ENCODE assay signal across 1 cellular context in genomic region chr16:17106243-17106791, GRCh38.
TF ChIP-seq lines count a peak whose summit lies in the region.

No MANE protein-coding gene starts in this region.

TF ChIP-seq in GM12878, 131 proteins besides CTCF, POLR2A, EP300 and RAD21 (continued from another document):
- TF ChIP-seq, protein P1, sequence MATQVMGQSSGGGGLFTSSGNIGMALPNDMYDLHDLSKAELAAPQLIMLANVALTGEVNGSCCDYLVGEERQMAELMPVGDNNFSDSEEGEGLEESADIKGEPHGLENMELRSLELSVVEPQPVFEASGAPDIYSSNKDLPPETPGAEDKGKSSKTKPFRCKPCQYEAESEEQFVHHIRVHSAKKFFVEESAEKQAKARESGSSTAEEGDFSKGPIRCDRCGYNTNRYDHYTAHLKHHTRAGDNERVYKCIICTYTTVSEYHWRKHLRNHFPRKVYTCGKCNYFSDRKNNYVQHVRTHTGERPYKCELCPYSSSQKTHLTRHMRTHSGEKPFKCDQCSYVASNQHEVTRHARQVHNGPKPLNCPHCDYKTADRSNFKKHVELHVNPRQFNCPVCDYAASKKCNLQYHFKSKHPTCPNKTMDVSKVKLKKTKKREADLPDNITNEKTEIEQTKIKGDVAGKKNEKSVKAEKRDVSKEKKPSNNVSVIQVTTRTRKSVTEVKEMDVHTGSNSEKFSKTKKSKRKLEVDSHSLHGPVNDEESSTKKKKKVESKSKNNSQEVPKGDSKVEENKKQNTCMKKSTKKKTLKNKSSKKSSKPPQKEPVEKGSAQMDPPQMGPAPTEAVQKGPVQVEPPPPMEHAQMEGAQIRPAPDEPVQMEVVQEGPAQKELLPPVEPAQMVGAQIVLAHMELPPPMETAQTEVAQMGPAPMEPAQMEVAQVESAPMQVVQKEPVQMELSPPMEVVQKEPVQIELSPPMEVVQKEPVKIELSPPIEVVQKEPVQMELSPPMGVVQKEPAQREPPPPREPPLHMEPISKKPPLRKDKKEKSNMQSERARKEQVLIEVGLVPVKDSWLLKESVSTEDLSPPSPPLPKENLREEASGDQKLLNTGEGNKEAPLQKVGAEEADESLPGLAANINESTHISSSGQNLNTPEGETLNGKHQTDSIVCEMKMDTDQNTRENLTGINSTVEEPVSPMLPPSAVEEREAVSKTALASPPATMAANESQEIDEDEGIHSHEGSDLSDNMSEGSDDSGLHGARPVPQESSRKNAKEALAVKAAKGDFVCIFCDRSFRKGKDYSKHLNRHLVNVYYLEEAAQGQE (IDR thresholded peaks at IDR 0.05; ENCODE audit: low read depth, low read length): no peak
- TF ChIP-seq RELA (IDR thresholded peaks at IDR 0.05; ENCODE audit: borderline replicate concordance, partially characterized antibody) (no peak), ATF2 (IDR thresholded peaks at IDR 0.05; ENCODE audit: low read length) (no peak), NBN (IDR thresholded peaks at IDR 0.05) (no peak), EED (IDR thresholded peaks at IDR 0.05; ENCODE audit: low read depth) (peak; percentile 67), JUND (IDR thresholded peaks at IDR 0.05; ENCODE audit: low read depth, low read length) (no peak), STAT1 (conservative IDR thresholded peaks at IDR 0.05) (no peak), GATAD2B (conservative IDR thresholded peaks at IDR 0.05; ENCODE audit: low read depth) (0 out of 2 replicates have a peak, but pooled peaks have one; percentile 24), IKZF1 (conservative IDR thresholded peaks at IDR 0.05) (peak; percentile 72), SRF (IDR thresholded peaks at IDR 0.05; ENCODE audit: low read depth in 2 of 2, low read length in 2 of 2) (no peak), RUNX3 (IDR thresholded peaks at IDR 0.05; ENCODE audit: low read length) (peak; percentile 48; the same call in 1 of the 2 replicates)
- TF ChIP-seq, protein P2, sequence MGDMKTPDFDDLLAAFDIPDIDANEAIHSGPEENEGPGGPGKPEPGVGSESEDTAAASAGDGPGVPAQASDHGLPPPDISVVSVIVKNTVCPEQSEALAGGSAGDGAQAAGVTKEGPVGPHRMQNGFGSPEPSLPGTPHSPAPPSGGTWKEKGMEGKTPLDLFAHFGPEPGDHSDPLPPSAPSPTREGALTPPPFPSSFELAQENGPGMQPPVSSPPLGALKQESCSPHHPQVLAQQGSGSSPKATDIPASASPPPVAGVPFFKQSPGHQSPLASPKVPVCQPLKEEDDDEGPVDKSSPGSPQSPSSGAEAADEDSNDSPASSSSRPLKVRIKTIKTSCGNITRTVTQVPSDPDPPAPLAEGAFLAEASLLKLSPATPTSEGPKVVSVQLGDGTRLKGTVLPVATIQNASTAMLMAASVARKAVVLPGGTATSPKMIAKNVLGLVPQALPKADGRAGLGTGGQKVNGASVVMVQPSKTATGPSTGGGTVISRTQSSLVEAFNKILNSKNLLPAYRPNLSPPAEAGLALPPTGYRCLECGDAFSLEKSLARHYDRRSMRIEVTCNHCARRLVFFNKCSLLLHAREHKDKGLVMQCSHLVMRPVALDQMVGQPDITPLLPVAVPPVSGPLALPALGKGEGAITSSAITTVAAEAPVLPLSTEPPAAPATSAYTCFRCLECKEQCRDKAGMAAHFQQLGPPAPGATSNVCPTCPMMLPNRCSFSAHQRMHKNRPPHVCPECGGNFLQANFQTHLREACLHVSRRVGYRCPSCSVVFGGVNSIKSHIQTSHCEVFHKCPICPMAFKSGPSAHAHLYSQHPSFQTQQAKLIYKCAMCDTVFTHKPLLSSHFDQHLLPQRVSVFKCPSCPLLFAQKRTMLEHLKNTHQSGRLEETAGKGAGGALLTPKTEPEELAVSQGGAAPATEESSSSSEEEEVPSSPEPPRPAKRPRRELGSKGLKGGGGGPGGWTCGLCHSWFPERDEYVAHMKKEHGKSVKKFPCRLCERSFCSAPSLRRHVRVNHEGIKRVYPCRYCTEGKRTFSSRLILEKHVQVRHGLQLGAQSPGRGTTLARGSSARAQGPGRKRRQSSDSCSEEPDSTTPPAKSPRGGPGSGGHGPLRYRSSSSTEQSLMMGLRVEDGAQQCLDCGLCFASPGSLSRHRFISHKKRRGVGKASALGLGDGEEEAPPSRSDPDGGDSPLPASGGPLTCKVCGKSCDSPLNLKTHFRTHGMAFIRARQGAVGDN (IDR thresholded peaks at IDR 0.05): no peak
